30 cellular contexts compared by ENCODE assay signal in genomic region chr5:163809480-163809879, GRCh38.
A peak's percentile ranks its signal among the peaks of the same experiment; 100 is the strongest.
DNase-seq lines count a peak whose midpoint lies in the region; ATAC-seq, FAIRE-seq and TF ChIP-seq lines count a peak whose summit lies in the region.
"Had no signal": no experiment of that assay in that cellular context is flagged by ENCODE, and none has a peak within 500 bp of the region (broad histone marks: within the 10 kb centered on the region; RNA-seq: fewer than 3 reads in every experiment).

No MANE protein-coding gene starts in this region.

- H2AK5ac ChIP-seq in H1 (ENCODE audit: low read depth, low read length), result no peak overlapping the region

- H3K4me3 ChIP-seq in Karpas-422 (ENCODE audit: low read length) (no peak overlapping the region), OCI-LY1 (ENCODE audit: low read depth, low read length, poor library complexity, severe bottlenecking) (no peak overlapping the region), H1 (ENCODE audit: extremely low read depth in 1 of 4, insufficient read depth in 2 of 4, low read depth in 3 of 4, low read length in 4 of 4) (no peak overlapping the region), PC-9 (no peak overlapping the region)
- no peak overlapping the region for H3K4me3 ChIP-seq in naive thymus-derived CD4-positive, alpha-beta T cell (ENCODE audit: low read length)
- H3K4me3 ChIP-seq: gastroesophageal sphincter, lower lobe of right lung, upper lobe of left lung had no signal

- peak; percentile 31 for ATAC-seq in naive thymus-derived CD4-positive, alpha-beta T cell
- no peak for ATAC-seq in HG02884 (IDR thresholded peaks at IDR 0.05; ENCODE audit: unreplicated experiment)
- no peak for ATAC-seq in T-cell (replicated peaks in 1 of 4)
- ATAC-seq: activated CD4-positive, alpha-beta T cell treated with anti-CD3 and anti-CD28 coated beads for 36 hours; esophagus mucosa; gastroesophageal sphincter; lower lobe of right lung; PC-3 had no signal

- H3K27me3 ChIP-seq in Karpas-422 (ENCODE audit: low read length) (no peaks in the 10 kb centered on the region), OCI-LY1 (ENCODE audit: insufficient read depth, low read length) (no peaks in the 10 kb centered on the region), H1 (replicated peaks in 1 of 4; ENCODE audit: control insufficient read depth in 3 of 4, extremely low read depth in 1 of 4, insufficient read depth in 3 of 4, low read length in 3 of 4) (no peaks in the 10 kb centered on the region), PC-9 (ENCODE audit: insufficient read depth, low read depth) (no peaks in the 10 kb centered on the region)
- no peaks in the 10 kb centered on the region for H3K27me3 ChIP-seq in naive thymus-derived CD4-positive, alpha-beta T cell (ENCODE audit: control insufficient read depth in 2 of 2, insufficient read depth in 2 of 2, low read length in 2 of 2)
- H3K27me3 ChIP-seq: gastroesophageal sphincter, upper lobe of left lung had no signal

- no peak overlapping the region for H2AFZ ChIP-seq in Karpas-422 (ENCODE audit: low read length)
- H2AFZ ChIP-seq in OCI-LY1 (ENCODE audit: low read length), result no peak overlapping the region
- no peak overlapping the region for H2AFZ ChIP-seq in H1 (ENCODE audit: low read length)
- H2AFZ ChIP-seq in PC-9, result no peak overlapping the region

- H4K91ac ChIP-seq in H1 (replicated peaks; ENCODE audit: insufficient read length, low read length), result no peak overlapping the region

- no peak overlapping the region for H3K27ac Mint-ChIP-seq in naive thymus-derived CD4-positive, alpha-beta T cell
- no peak overlapping the region for H3K27ac Mint-ChIP-seq in T-cell
- H3K27ac Mint-ChIP-seq: activated CD4-positive, alpha-beta T cell treated with anti-CD3 and anti-CD28 coated beads for 36 hours; activated T-cell treated with anti-CD3 and anti-CD28 coated beads, Interleukin-2, amount 50 U/mL, for 24 hours; brain; CD4-positive, alpha-beta T cell had no signal

- H2BK5ac ChIP-seq in H1 (ENCODE audit: low read depth, low read length), result no peak overlapping the region

- no peak overlapping the region for H4K8ac ChIP-seq in H1 (ENCODE audit: extremely low read depth, insufficient read depth, low read length)

- H3K56ac ChIP-seq in H1 (replicated peaks; ENCODE audit: insufficient read length, low read depth, low read length), result no peak overlapping the region

- H3K36me3 ChIP-seq in Karpas-422 (ENCODE audit: insufficient read depth, low read length) (no peaks in the 10 kb centered on the region), OCI-LY1 (ENCODE audit: insufficient read depth, low read length) (no peaks in the 10 kb centered on the region), H1 (ENCODE audit: control insufficient read depth in 2 of 4, insufficient read depth in 4 of 4, low read length in 3 of 4) (no peaks in the 10 kb centered on the region), PC-9 (ENCODE audit: low read depth) (no peaks in the 10 kb centered on the region)
- H3K36me3 ChIP-seq in naive thymus-derived CD4-positive, alpha-beta T cell (ENCODE audit: control insufficient read depth in 2 of 3, insufficient read depth in 3 of 3, low read length in 3 of 3), result no peaks in the 10 kb centered on the region
- H3K36me3 ChIP-seq: gastroesophageal sphincter, lower lobe of right lung, upper lobe of left lung had no signal

- no peaks in the 10 kb centered on the region for H4K20me1 ChIP-seq in Karpas-422 (ENCODE audit: insufficient read depth, low read depth, low read length)
- no peaks in the 10 kb centered on the region for H4K20me1 ChIP-seq in OCI-LY1 (ENCODE audit: insufficient read depth, low read length)
- H4K20me1 ChIP-seq in H1 (replicated peaks in 1 of 2; ENCODE audit: control insufficient read depth in 1 of 2, insufficient read depth in 2 of 2, low read length in 2 of 2), result no peaks in the 10 kb centered on the region
- no peaks in the 10 kb centered on the region for H4K20me1 ChIP-seq in PC-9 (ENCODE audit: insufficient read depth)

- CTCF ChIA-PET in H1 (lab: Charles Lee; ENCODE audit: partially characterized antibody), result interaction anchor here (1.3 kb wide), 1 partner anchor 112 kb away, joined by 4 read pairs; no protein-coding TSS in a partner anchor
- CTCF ChIA-PET in naive thymus-derived CD4-positive, alpha-beta T cell (lab: Charles Lee), result no interaction called here
- CTCF ChIA-PET in PC-9 (lab: Charles Lee), result no interaction called here
- CTCF ChIA-PET in T-cell (lab: Charles Lee), result no interaction called here

- H3K18ac ChIP-seq in H1 (ENCODE audit: extremely low read depth, low read length), result no peak overlapping the region

- no peak overlapping the region for H3K4ac ChIP-seq in H1 (replicated peaks; ENCODE audit: insufficient read length, low read depth, low read length)

- no peak overlapping the region for H4K5ac ChIP-seq in H1 (ENCODE audit: insufficient read length, low read depth, low read length)

- H3K79me2 ChIP-seq in Karpas-422 (ENCODE audit: low read length) (no peaks in the 10 kb centered on the region), OCI-LY1 (ENCODE audit: insufficient read depth, low read length) (no peaks in the 10 kb centered on the region), H1 (ENCODE audit: control insufficient read depth in 1 of 2, insufficient read depth in 2 of 2, low read length in 2 of 2) (no peaks in the 10 kb centered on the region), PC-9 (ENCODE audit: low read depth) (no peaks in the 10 kb centered on the region)

- H3K4me3 Mint-ChIP-seq in naive thymus-derived CD4-positive, alpha-beta T cell, result no peak overlapping the region
- no peak overlapping the region for H3K4me3 Mint-ChIP-seq in T-cell
- H3K4me3 Mint-ChIP-seq: activated CD4-positive, alpha-beta T cell treated with anti-CD3 and anti-CD28 coated beads for 36 hours; activated T-cell treated with anti-CD3 and anti-CD28 coated beads, Interleukin-2, amount 50 U/mL, for 24 hours; brain; CD4-positive, alpha-beta T cell had no signal

- H3K36me3 Mint-ChIP-seq in naive thymus-derived CD4-positive, alpha-beta T cell, result no peaks in the 10 kb centered on the region
- no peaks in the 10 kb centered on the region for H3K36me3 Mint-ChIP-seq in T-cell
- H3K36me3 Mint-ChIP-seq: brain had no signal

- no peak overlapping the region for H2BK12ac ChIP-seq in H1 (ENCODE audit: low read depth, low read length)

- H3K23me2 ChIP-seq in H1 (ENCODE audit: low read depth, low read length), result peaks cover 3% of the 10 kb centered on the region; the same call in 1 of the 2 replicates

- TF ChIP-seq EP300 in H1 (IDR thresholded peaks at IDR 0.05; ENCODE audit: borderline replicate concordance in 1 of 2, low read depth in 2 of 2, low read length in 2 of 2), result no peak

- peak; percentile 59 for TF ChIP-seq CTCF in OCI-LY1 (IDR thresholded peaks at IDR 0.05; ENCODE audit: low read length)
- TF ChIP-seq CTCF in H1 (IDR thresholded peaks at IDR 0.05; ENCODE audit: control extremely low read depth in 1 of 3, insufficient read depth in 1 of 3, low read depth in 1 of 3, low read length in 3 of 3), result no peak
- TF ChIP-seq CTCF in PC-9 (conservative IDR thresholded peaks at IDR 0.05), result no peak

- TF ChIP-seq RAD21 in H1 (IDR thresholded peaks at IDR 0.05 in 1 of 2, conservative IDR thresholded peaks at IDR 0.05 in 1 of 2; ENCODE audit: low read depth in 2 of 2, low read length in 2 of 2), result peak; percentile 18 to 22; a peak in 2 of 4 replicates

- H2BK20ac ChIP-seq in H1 (ENCODE audit: low read length), result no peak overlapping the region

- H3K4me1 ChIP-seq in Karpas-422 (ENCODE audit: low read length), result no peaks in the 10 kb centered on the region
- peaks cover 12% of the 10 kb centered on the region for H3K4me1 ChIP-seq in OCI-LY1 (ENCODE audit: insufficient read depth, low read length, severe bottlenecking)
- no peaks in the 10 kb centered on the region for H3K4me1 ChIP-seq in H1 (replicated peaks in 1 of 4; ENCODE audit: control insufficient read depth in 3 of 4, insufficient read depth in 4 of 4, low read length in 3 of 4)
- no peaks in the 10 kb centered on the region for H3K4me1 ChIP-seq in naive thymus-derived CD4-positive, alpha-beta T cell (ENCODE audit: control insufficient read depth in 2 of 2, insufficient read depth in 2 of 2, low read length in 2 of 2)
- no peaks in the 10 kb centered on the region for H3K4me1 ChIP-seq in PC-9 (replicated peaks; ENCODE audit: insufficient read depth)
- H3K4me1 ChIP-seq: gastroesophageal sphincter, lower lobe of right lung, upper lobe of left lung had no signal

- no peak for TF ChIP-seq POLR2A in H1 (IDR thresholded peaks at IDR 0.05; ENCODE audit: control extremely low read depth in 1 of 2, low read depth in 2 of 2, low read length in 2 of 2)

- intact Hi-C loops in naive thymus-derived CD4-positive, alpha-beta T cell (cut with micrococcal nuclease), result no loop called here
- intact Hi-C loops in PC-9 (cut with micrococcal nuclease; ENCODE audit: unreplicated experiment), result no loop called here

- H3F3A ChIP-seq in OCI-LY1 (ENCODE audit: insufficient read depth, low read length), result no peaks in the 10 kb centered on the region
- H3F3A ChIP-seq in PC-9 (ENCODE audit: insufficient read depth, low read depth), result no peaks in the 10 kb centered on the region

- no peak overlapping the region for H2BK15ac ChIP-seq in H1 (ENCODE audit: low read length)

- no peak overlapping the region for H2BK120ac ChIP-seq in H1 (replicated peaks; ENCODE audit: low read depth, low read length)

- H3K9me2 ChIP-seq in Karpas-422 (replicated peaks; ENCODE audit: insufficient read depth, low read length) (no peaks in the 10 kb centered on the region), OCI-LY1 (ENCODE audit: low read depth, low read length) (no peaks in the 10 kb centered on the region), PC-9 (ENCODE audit: insufficient read depth) (no peaks in the 10 kb centered on the region)

- H3K9ac ChIP-seq in Karpas-422 (ENCODE audit: low read length) (no peak overlapping the region), OCI-LY1 (ENCODE audit: low read length) (no peak overlapping the region), H1 (replicated peaks in 1 of 4; ENCODE audit: extremely low read depth in 1 of 4, low read depth in 3 of 4, low read length in 3 of 4) (no peak overlapping the region)

- no TSS peak for BruUV-seq in PC-9 (replicated peaks; lab: Mats Ljungman, UMichigan)

- H3K4me2 ChIP-seq in Karpas-422 (ENCODE audit: low read depth, low read length, poor library complexity, severe bottlenecking) (no peak overlapping the region), OCI-LY1 (ENCODE audit: low read length) (no peak overlapping the region), H1 (ENCODE audit: insufficient read depth in 1 of 2, low read depth in 2 of 2, low read length in 2 of 2) (no peak overlapping the region), PC-9 (no peak overlapping the region)

- FAIRE-seq in H1 (lab: Jason Lieb, UNC), result no peak
- FAIRE-seq: small intestine had no signal

- no peak overlapping the region for H3K27ac ChIP-seq in Karpas-422 (ENCODE audit: low read length)
- no peak overlapping the region for H3K27ac ChIP-seq in OCI-LY1 (ENCODE audit: low read depth, low read length, poor library complexity, severe bottlenecking)
- H3K27ac ChIP-seq in H1 (ENCODE audit: low read depth, low read length), result no peak overlapping the region
- no peak overlapping the region for H3K27ac ChIP-seq in naive thymus-derived CD4-positive, alpha-beta T cell (ENCODE audit: low read depth, low read length)
- H3K27ac ChIP-seq in PC-9, result no peak overlapping the region
- H3K27ac ChIP-seq: gastroesophageal sphincter, lower lobe of right lung, upper lobe of left lung had no signal

- no peaks in the 10 kb centered on the region for H3K9me3 ChIP-seq in Karpas-422 (ENCODE audit: low read length)
- no peaks in the 10 kb centered on the region for H3K9me3 ChIP-seq in OCI-LY1 (ENCODE audit: low read length)
- H3K9me3 ChIP-seq in H1 (ENCODE audit: insufficient read depth in 2 of 2, low read depth in 1 of 2, low read length in 1 of 2), result no peaks in the 10 kb centered on the region
- no peaks in the 10 kb centered on the region for H3K9me3 ChIP-seq in naive thymus-derived CD4-positive, alpha-beta T cell (ENCODE audit: control insufficient read depth in 2 of 3, low read length in 3 of 3)
- H3K9me3 ChIP-seq in PC-9 (ENCODE audit: insufficient read depth, low read depth), result no peaks in the 10 kb centered on the region
- H3K9me3 ChIP-seq: gastroesophageal sphincter, lower lobe of right lung, upper lobe of left lung had no signal

- peaks cover 0 to 4% (median 0%) of the 10 kb centered on the region in 11 donors for H3K9me3 Mint-ChIP-seq in naive thymus-derived CD4-positive, alpha-beta T cell
- no peaks in the 10 kb centered on the region for H3K9me3 Mint-ChIP-seq in T-cell
- H3K9me3 Mint-ChIP-seq: activated T-cell treated with anti-CD3 and anti-CD28 coated beads, Interleukin-2, amount 50 U/mL, for 24 hours; brain; CD4-positive, alpha-beta T cell had no signal

- H3K27me3 Mint-ChIP-seq in naive thymus-derived CD4-positive, alpha-beta T cell, result peaks cover 0 to 4% (median 0%) of the 10 kb centered on the region in 5 donors
- no peaks in the 10 kb centered on the region for H3K27me3 Mint-ChIP-seq in T-cell
- H3K27me3 Mint-ChIP-seq: activated CD4-positive, alpha-beta T cell treated with anti-CD3 and anti-CD28 coated beads for 36 hours; activated T-cell treated with anti-CD3 and anti-CD28 coated beads, Interleukin-2, amount 50 U/mL, for 24 hours; brain had no signal

- no peak overlapping the region for H3K14ac ChIP-seq in H1 (ENCODE audit: insufficient read length)

- POLR2A ChIA-PET in H1 (lab: Charles Lee; ENCODE audit: partially characterized antibody) (no interaction called here), PC-9 (lab: Charles Lee; ENCODE audit: unreplicated experiment) (no interaction called here), T-cell (lab: Charles Lee) (interaction anchor here in 1 of 2 donors (0.6 kb wide), 1 partner anchor 1181 kb away, joined by 7 read pairs; no protein-coding TSS in a partner anchor)
- POLR2A ChIA-PET in naive thymus-derived CD4-positive, alpha-beta T cell (lab: Charles Lee), result no interaction called here

- 82% methylated on average over 5 of the region's 5 CpGs; no CpG with 5 or more reads in 1 of the 2 experiments for WGBS in H1 (ENCODE audit: extremely low coverage in 1 of 2, insufficient coverage in 1 of 2, insufficient read length in 1 of 2, insufficient replicate concordance in 2 of 2, low coverage in 1 of 2, low lambda C conversion rate in 2 of 2, missing lambda C conversion rate in 1 of 2), 2 experiments

- H3K4me1 Mint-ChIP-seq in naive thymus-derived CD4-positive, alpha-beta T cell, result peaks cover 0 to 1% (median 0%) of the 10 kb centered on the region in 7 donors
- no peaks in the 10 kb centered on the region for H3K4me1 Mint-ChIP-seq in T-cell
- H3K4me1 Mint-ChIP-seq: activated CD4-positive, alpha-beta T cell treated with anti-CD3 and anti-CD28 coated beads for 36 hours had no signal

- H3K23ac ChIP-seq in H1 (ENCODE audit: insufficient read length), result no peak overlapping the region

- DNase-seq in Karpas-422 (peak; percentile 41), H1 (ENCODE audit: low read depth in 1 of 2, low spot score in 2 of 2) (no peak), PC-9 (no peak), T-cell (no peak)
- no peak for DNase-seq in naive thymus-derived CD4-positive, alpha-beta T cell
- no peak for DNase-seq in stimulated activated CD4-positive, alpha-beta T cell treated with anti-CD3 and anti-CD28 coated beads, Interleukin-2, amount 100 ng/mL, for 24 hours
- DNase-seq: activated CD4-positive, alpha-beta T cell treated with anti-CD3 and anti-CD28 coated beads for 36 hours; activated CD8-positive, alpha-beta memory T cell treated with anti-CD3 and anti-CD28 coated beads for 24 hours; activated gamma-delta T cell treated with Interleukin-2 at 50 U/mL for 16 hours; activated T-cell treated with anti-CD3 and anti-CD28 coated beads, Interleukin-2, amount 50 U/mL, for 24 hours; CD4-positive, alpha-beta T cell; effector memory CD4-positive, alpha-beta T cell; EL; islet precursor cell; lower lobe of right lung; NCI-H1694 treated with DMSO at 0.1 percent for 48 hours; NCI-H526; nucleus accumbens; PC-3; SIG-M5; small intestine; stimulated activated CD4-positive, alpha-beta T cell treated with anti-CD3 and anti-CD28 coated beads, Interleukin-1b, Interleukin-23, amount 100 ng/mL, for 48 hours; substantia nigra; T-helper 1 cell; upper lobe of left lung had no signal

- H3K79me1 ChIP-seq in H1 (ENCODE audit: low read depth, low read length), result no peaks in the 10 kb centered on the region
